20 cellular contexts compared by ENCODE assay signal in the genomic region with DNA sequence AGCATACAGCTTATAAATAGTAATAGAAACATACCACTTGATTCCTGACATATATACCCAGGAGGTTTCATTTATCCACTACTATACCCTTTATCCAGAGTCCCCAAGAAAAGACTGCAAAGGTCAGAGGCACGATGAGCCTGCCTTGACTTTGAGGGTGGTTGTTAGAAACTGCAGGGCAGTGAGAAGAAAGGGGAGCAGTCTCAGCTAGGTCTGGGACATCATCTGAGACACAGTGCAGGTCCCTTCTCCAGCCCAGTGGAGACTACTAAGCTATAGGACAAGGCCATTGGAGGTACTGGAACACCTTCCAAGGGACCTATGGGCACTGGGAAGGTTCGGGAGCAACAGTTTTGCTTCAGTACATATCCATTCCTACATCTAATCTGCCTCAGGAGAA. TPM values are rescaled to one million over a fixed set of nuclear protein-coding genes. Genes with fewer than 3 reads are reported as not detected.
DNase-seq lines count a peak whose midpoint lies in the region; ATAC-seq, FAIRE-seq and TF ChIP-seq lines count a peak whose summit lies in the region.
"Had no signal": no experiment of that assay in that cellular context is flagged by ENCODE, and none has a peak within 500 bp of the region (broad histone marks: within the 10 kb centered on the region; RNA-seq: fewer than 3 reads in every experiment).

No MANE protein-coding gene starts in this region.

- H3K79me1 ChIP-seq in IMR-90 (ENCODE audit: low read depth in 1 of 2, low read length in 2 of 2) = no peaks in the 10 kb centered on the region

- no peak overlapping the region for H2BK5ac ChIP-seq in IMR-90 (ENCODE audit: low read depth, low read length, poor library complexity, severe bottlenecking)

- H3K27ac Mint-ChIP-seq in astrocyte (ENCODE audit: unreplicated experiment) (no peak overlapping the region), endodermal cell (no peak overlapping the region)
- H3K27ac Mint-ChIP-seq: CD14-positive monocyte; CD4-positive, alpha-beta memory T cell; H9 had no signal

- no peaks in the 10 kb centered on the region for H3F3A ChIP-seq in smooth muscle cell (ENCODE audit: low read depth)

- H2AFZ ChIP-seq in IMR-90 (replicated peaks; ENCODE audit: low read length, poor library complexity) = peak overlapping the region; percentile 0
- H2AFZ ChIP-seq in astrocyte (ENCODE audit: low read depth, low read length) = no peak overlapping the region
- peak overlapping the region; percentile 21 for H2AFZ ChIP-seq in smooth muscle cell (ENCODE audit: low read depth)

- no peak overlapping the region for H3K18ac ChIP-seq in IMR-90 (ENCODE audit: low read depth, low read length)

- H4K5ac ChIP-seq in IMR-90 (ENCODE audit: low read depth, low read length) = no peak overlapping the region

- H3K27me3 Mint-ChIP-seq in astrocyte (ENCODE audit: low read depth, unreplicated experiment) = no peaks in the 10 kb centered on the region
- peaks cover 11% of the 10 kb centered on the region for H3K27me3 Mint-ChIP-seq in endodermal cell (ENCODE audit: insufficient read depth)

- peaks cover 3% of the 10 kb centered on the region; the same call in 1 of the 2 replicates for H3K9me1 ChIP-seq in IMR-90 (ENCODE audit: insufficient read depth, low read length)

- H3K27ac ChIP-seq in IMR-90 (ENCODE audit: insufficient read depth, low read length) (no peak overlapping the region), astrocyte (ENCODE audit: low read depth, low read length) (no peak overlapping the region), endodermal cell (ENCODE audit: low read depth, low read length) (no peak overlapping the region), smooth muscle cell (ENCODE audit: low read depth) (peak overlapping the region; percentile 86)
- H3K27ac ChIP-seq: BLaER1, KMS-11 had no signal

- WGBS in IMR-90 (ENCODE audit: extremely low coverage in 2 of 2, insufficient read length in 1 of 2), 2 experiments = no CpG with 5 or more reads among the region's 2 CpGs
- 86 to 100% methylated on average over 1 to 2 of the region's 2 CpGs for WGBS in endodermal cell (ENCODE audit: insufficient coverage in 1 of 2, insufficient read length in 1 of 2), 2 experiments
- 86% methylated on average over 2 of the region's 2 CpGs for WGBS in smooth muscle cell (ENCODE audit: low lambda C conversion rate)

- CTCF ChIA-PET in IMR-90 (lab: Yijun Ruan, JAX) = interaction anchor here (1.0 kb wide), 1 partner anchor 22 kb away, joined by 3 read pairs; no protein-coding TSS in a partner anchor

- no peak for ATAC-seq in IMR-90 (ENCODE audit: low read depth)
- no peak for ATAC-seq in mucosa of descending colon
- ATAC-seq: GM12878, HepG2 had no signal

- DNase-seq in IMR-90 (no peak), astrocyte (ENCODE audit: low read depth) (no peak), endodermal cell (peak; percentile 40), smooth muscle cell (lab: John Stamatoyannopoulos, UW; ENCODE audit: unreplicated experiment) (no peak), GM10266 (ENCODE audit: extremely low spot score) (no peak), mucosa of descending colon (no peak)
- no peak for DNase-seq in stimulated activated CD4-positive, alpha-beta T cell treated with anti-CD3 and anti-CD28 coated beads, Interleukin-2, amount 100 ng/mL, for 24 hours
- DNase-seq: CD4-positive, alpha-beta memory T cell; DMS153; DMS79 treated with DMSO at 0.1 percent for 48 hours; GF-D8; GOT3; H9 had no signal

- H3K79me2 ChIP-seq in astrocyte (ENCODE audit: insufficient read depth, low read length) = no peaks in the 10 kb centered on the region
- H3K79me2 ChIP-seq in smooth muscle cell (ENCODE audit: low read depth) = no peaks in the 10 kb centered on the region

- TF ChIP-seq RAD21 in IMR-90 (IDR thresholded peaks at IDR 0.05; ENCODE audit: low read length) = no peak

- H3K9ac ChIP-seq in IMR-90 (ENCODE audit: low read depth, low read length) (no peak overlapping the region), astrocyte (ENCODE audit: low read length) (peak overlapping the region; percentile 17), endodermal cell (ENCODE audit: extremely low read depth, low read length, poor library complexity, severe bottlenecking) (no peak overlapping the region), smooth muscle cell (ENCODE audit: low read depth) (peak overlapping the region; percentile 56)
- H3K9ac ChIP-seq: BLaER1, KMS-11 had no signal

- H3K4ac ChIP-seq in IMR-90 (ENCODE audit: low read depth, low read length) = peak overlapping the region; percentile 17; the same call in 1 of the 2 replicates

- H3K9me3 Mint-ChIP-seq in astrocyte (ENCODE audit: unreplicated experiment) = peaks cover 13% of the 10 kb centered on the region
- H3K9me3 Mint-ChIP-seq in endodermal cell = peaks cover 2% of the 10 kb centered on the region

- TF ChIP-seq POLR2A in IMR-90 (IDR thresholded peaks at IDR 0.05; ENCODE audit: low read depth, low read length) = no peak

- H3K4me2 ChIP-seq in IMR-90 (ENCODE audit: low read depth, low read length) (no peak overlapping the region), astrocyte (ENCODE audit: low read length) (peak overlapping the region; percentile 75), smooth muscle cell (peak overlapping the region; percentile 76)
- H3K4me2 ChIP-seq: BLaER1, KMS-11 had no signal

- in situ Hi-C loops in IMR-90 (cut with MboI; ENCODE audit: low sequenced_read_pairs) = no loop called here

- dilution Hi-C loops in IMR-90 (cut with HindIII; ENCODE audit: low sequenced_read_pairs, unreplicated experiment) = no loop called here

- intact Hi-C loops in IMR-90 (cut with micrococcal nuclease) (no loop called here), mucosa of descending colon (cut with DNase I, micrococcal nuclease) (no loop called here)

- no peak overlapping the region for H3K23ac ChIP-seq in IMR-90 (ENCODE audit: low read depth, low read length)

- no peak overlapping the region for H3K4me3 Mint-ChIP-seq in astrocyte (ENCODE audit: unreplicated experiment)
- no peak overlapping the region for H3K4me3 Mint-ChIP-seq in endodermal cell
- H3K4me3 Mint-ChIP-seq: CD14-positive monocyte; CD4-positive, alpha-beta memory T cell; H9 had no signal

- no peaks in the 10 kb centered on the region for H3K36me3 ChIP-seq in IMR-90 (ENCODE audit: control insufficient read depth, insufficient read depth, low read length)
- H3K36me3 ChIP-seq in astrocyte (ENCODE audit: insufficient read depth, low read length) = no peaks in the 10 kb centered on the region
- H3K36me3 ChIP-seq in endodermal cell (ENCODE audit: control insufficient read depth, insufficient read depth, low read length) = no peaks in the 10 kb centered on the region
- H3K36me3 ChIP-seq in smooth muscle cell (ENCODE audit: low read depth) = peaks cover 3% of the 10 kb centered on the region
- H3K36me3 ChIP-seq in mucosa of descending colon (ENCODE audit: low read depth) = no peaks in the 10 kb centered on the region
- H3K36me3 ChIP-seq: BLaER1 had no signal

- H4K20me1 ChIP-seq in IMR-90 (ENCODE audit: insufficient read depth, low read length) (no peaks in the 10 kb centered on the region), astrocyte (ENCODE audit: insufficient read depth, low read length) (no peaks in the 10 kb centered on the region), smooth muscle cell (ENCODE audit: low read depth) (no peaks in the 10 kb centered on the region)
- H4K20me1 ChIP-seq: BLaER1 had no signal

- BruUV-seq in IMR-90 (replicated peaks; lab: Mats Ljungman, UMichigan) = no TSS peak

- no peak overlapping the region for H3K4me3 ChIP-seq in IMR-90 (ENCODE audit: insufficient read depth, low read depth, low read length)
- H3K4me3 ChIP-seq in astrocyte (ENCODE audit: insufficient read depth, low read depth, low read length) = no peak overlapping the region
- H3K4me3 ChIP-seq in endodermal cell (ENCODE audit: low read length) = no peak overlapping the region
- no peak overlapping the region for H3K4me3 ChIP-seq in smooth muscle cell
- no peak overlapping the region for H3K4me3 ChIP-seq in mucosa of descending colon
- H3K4me3 ChIP-seq: BLaER1, GM12878 had no signal

- no peak overlapping the region for H2BK20ac ChIP-seq in IMR-90 (ENCODE audit: low read depth, low read length)

- no peak overlapping the region for H2BK15ac ChIP-seq in IMR-90 (ENCODE audit: low read depth, low read length)

- H3K14ac ChIP-seq in IMR-90 (replicated peaks; ENCODE audit: low read depth, low read length) = no peak overlapping the region

- H4K8ac ChIP-seq in IMR-90 (ENCODE audit: low read depth in 2 of 2, low read length in 2 of 2) = no peak overlapping the region

- POLR2A ChIA-PET in IMR-90 (lab: Charles Lee; ENCODE audit: unreplicated experiment) = no interaction called here

- H3K9me3 ChIP-seq in IMR-90 (ENCODE audit: control insufficient read depth, insufficient read depth, low read length) = peaks cover 1% of the 10 kb centered on the region; the same call in 1 of the 2 replicates
- H3K9me3 ChIP-seq in astrocyte (ENCODE audit: insufficient read depth, low read depth, low read length) = no peaks in the 10 kb centered on the region
- no peaks in the 10 kb centered on the region for H3K9me3 ChIP-seq in endodermal cell (ENCODE audit: control insufficient read depth, low read length)
- no peaks in the 10 kb centered on the region for H3K9me3 ChIP-seq in smooth muscle cell (replicated peaks; ENCODE audit: low read depth)
- H3K9me3 ChIP-seq in mucosa of descending colon = no peaks in the 10 kb centered on the region
- H3K9me3 ChIP-seq: BLaER1 had no signal

- no peak overlapping the region for H2BK120ac ChIP-seq in IMR-90 (ENCODE audit: low read depth, low read length)

- H3K4me1 ChIP-seq in IMR-90 (ENCODE audit: control insufficient read depth, insufficient read depth, low read length) = peaks cover 5% of the 10 kb centered on the region
- H3K4me1 ChIP-seq in astrocyte (ENCODE audit: insufficient read depth, low read length) = peaks cover 4% of the 10 kb centered on the region
- H3K4me1 ChIP-seq in endodermal cell (ENCODE audit: control insufficient read depth, insufficient read depth, low read length) = no peaks in the 10 kb centered on the region
- H3K4me1 ChIP-seq in smooth muscle cell (ENCODE audit: low read depth) = no peaks in the 10 kb centered on the region
- H3K4me1 ChIP-seq in mucosa of descending colon (ENCODE audit: low read depth) = no peaks in the 10 kb centered on the region
- H3K4me1 ChIP-seq: BLaER1 had no signal

- no peak overlapping the region for H3K56ac ChIP-seq in IMR-90 (ENCODE audit: extremely low read depth, insufficient read depth, low read length)

- H3K27me3 ChIP-seq in IMR-90 (ENCODE audit: control insufficient read depth, insufficient read depth, low read length) (no peaks in the 10 kb centered on the region), astrocyte (ENCODE audit: insufficient read depth, low read length) (no peaks in the 10 kb centered on the region), endodermal cell (ENCODE audit: control insufficient read depth, insufficient read depth, low read length, poor library complexity, severe bottlenecking) (no peaks in the 10 kb centered on the region), smooth muscle cell (ENCODE audit: low read depth) (no peaks in the 10 kb centered on the region)
- H3K27me3 ChIP-seq: BLaER1 had no signal

- H3K4me1 Mint-ChIP-seq in astrocyte (ENCODE audit: low read depth, unreplicated experiment) = peaks cover 5% of the 10 kb centered on the region
- H3K4me1 Mint-ChIP-seq in endodermal cell = no peaks in the 10 kb centered on the region
- H3K4me1 Mint-ChIP-seq: CD14-positive monocyte; CD4-positive, alpha-beta memory T cell; H9 had no signal

- no peak overlapping the region for H2AK9ac ChIP-seq in IMR-90 (replicated peaks; ENCODE audit: low read depth, low read length, poor library complexity)

- H3K36me3 Mint-ChIP-seq in astrocyte (ENCODE audit: low read depth, unreplicated experiment) = no peaks in the 10 kb centered on the region
- no peaks in the 10 kb centered on the region for H3K36me3 Mint-ChIP-seq in endodermal cell (ENCODE audit: low read depth)
- H3K36me3 Mint-ChIP-seq: CD14-positive monocyte; CD4-positive, alpha-beta memory T cell had no signal

- H4K91ac ChIP-seq in IMR-90 (ENCODE audit: insufficient read depth, low read depth, low read length) = no peak overlapping the region

- H2AK5ac ChIP-seq in IMR-90 (ENCODE audit: low read depth, low read length) = no peak overlapping the region

- no peak for FAIRE-seq in astrocyte (lab: Jason Lieb, UNC)
- FAIRE-seq: GM12878, GM19239, HepG2 had no signal

- TF ChIP-seq CTCF in IMR-90 (conservative IDR thresholded peaks at IDR 0.05; ENCODE audit: low read depth, low read length) = no peak
- TF ChIP-seq CTCF in astrocyte (IDR thresholded peaks at IDR 0.05; ENCODE audit: insufficient read depth, low read depth, low read length) = no peak
- no peak for TF ChIP-seq CTCF in endodermal cell (conservative IDR thresholded peaks at IDR 0.05)
- no peak for TF ChIP-seq CTCF in smooth muscle cell (IDR thresholded peaks at IDR 0.05; ENCODE audit: borderline replicate concordance, insufficient read depth, poor library complexity, severe bottlenecking)
- no peak for TF ChIP-seq CTCF in GM10266 (IDR thresholded peaks at IDR 0.05; ENCODE audit: control insufficient read depth, insufficient read depth, low read depth, missing control alignments)
- no peak for TF ChIP-seq CTCF in mucosa of descending colon (IDR thresholded peaks at IDR 0.05)

RNA-seq across cellular contexts. Expression of gene TEKT3, which starts 20.2 kb away (rescaled TPM):
- total RNA-seq in IMR-90 (2012; rRNA removed) = not detected in 2 replicates
- polyA plus RNA-seq in IMR-90 (2012; rRNA removed) = 0.15 and 0.59 TPM in 2 replicates
- polyA plus RNA-seq in IMR-90 (2012; cell fraction: cytosol; rRNA removed) = 0.20 and 0.47 TPM in 2 replicates
- polyA plus RNA-seq in IMR-90 (2012; cell fraction: nucleus; rRNA removed; ENCODE audit: low replicate concordance) = 0.96 and 1.4 TPM in 2 replicates
- not detected in 2 replicates for total RNA-seq in astrocyte
- 1 to 10 TPM; 1.1 to 1.6 TPM for total RNA-seq in endodermal cell
- 1.5 TPM for polyA plus RNA-seq in endodermal cell (2013, experiment 1 of 2)
- polyA plus RNA-seq in endodermal cell (2013, experiment 2 of 2) = 1.1 TPM
- total RNA-seq in smooth muscle cell = 0.09 TPM in 1 of 2 replicates, not detected in the other
- polyA plus RNA-seq in smooth muscle cell = 0.76 and 1.00 TPM in 2 replicates
- total RNA-seq in mucosa of descending colon = under 1 TPM in 2 of 3 donors, not detected in 1; 0.60 to 0.69 TPM
- total RNA-seq: A673, GM12878 had no signal
- polyA plus RNA-seq: CD14-positive monocyte; CD4-positive, alpha-beta memory T cell had no signal

Comparison
In these comparisons a context has a peak if more than half of its experiments do, and no peak if none do; other contexts are left out.
1. H3K9ac ChIP-seq: peak in astrocyte (single experiment) and smooth muscle cell (single experiment); none in IMR-90 (single experiment) and endodermal cell (single experiment).